In the genomic region with DNA sequence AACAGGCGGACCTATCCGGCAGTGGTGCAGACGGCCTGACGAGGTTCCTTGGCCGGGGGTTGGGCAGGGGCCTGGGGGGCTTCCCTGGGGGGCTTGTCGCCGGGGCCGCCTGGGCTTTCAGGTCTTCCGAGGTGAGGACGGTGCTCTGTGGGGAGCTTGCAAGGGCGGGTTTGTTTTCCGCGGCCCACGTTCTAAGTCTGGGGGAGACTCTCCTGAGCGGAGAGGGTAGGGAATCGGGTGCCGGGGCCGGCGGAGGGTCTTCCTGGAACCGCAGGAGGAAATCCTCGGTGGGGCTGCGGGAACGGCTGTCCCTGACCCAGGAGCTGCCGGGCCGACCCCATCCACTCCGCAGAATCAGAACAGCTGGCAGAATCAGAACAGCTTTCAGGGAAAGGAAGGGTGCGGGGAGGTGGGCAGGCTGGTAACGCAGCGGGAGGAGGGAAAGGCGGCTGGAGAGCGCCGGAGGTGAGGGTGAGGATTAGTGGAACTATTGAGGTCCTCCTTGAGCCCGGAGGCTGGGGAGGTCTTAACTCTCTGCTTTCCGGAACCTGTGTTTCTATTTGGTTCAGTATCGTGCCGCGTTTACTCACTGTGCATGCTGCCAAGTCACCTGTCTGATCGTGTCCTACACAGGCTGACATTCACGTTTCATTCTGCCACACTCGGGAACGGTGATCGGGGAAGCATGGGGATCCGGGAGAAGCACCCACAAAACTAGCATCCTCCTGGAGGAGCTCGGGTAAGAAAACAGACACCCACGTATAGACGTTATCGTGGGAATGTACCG, we compare ENCODE assay signal across 8 cellular contexts. TPM values are rescaled to one million over a fixed set of nuclear protein-coding genes. Genes with fewer than 3 reads are reported as not detected.
DNase-seq lines count a peak whose midpoint lies in the region; ATAC-seq and TF ChIP-seq lines count a peak whose summit lies in the region.

No MANE protein-coding gene starts in this region.

- peak overlapping the region; percentile 74 for H2BK15ac ChIP-seq in mesenchymal stem cell (ENCODE audit: low read depth, poor library complexity, severe bottlenecking)

- H3K79me1 ChIP-seq in mesenchymal stem cell (replicated peaks; ENCODE audit: low read length, poor library complexity, severe bottlenecking), result peaks cover 17% of the 10 kb centered on the region

- peaks cover 35% of the 10 kb centered on the region for H4K20me1 ChIP-seq in DND-41 (ENCODE audit: insufficient read depth, low read length)

- TF ChIP-seq POLR2A in suprapubic skin (IDR thresholded peaks at IDR 0.05), result no peak

- peaks cover 36% of the 10 kb centered on the region for H3K36me3 ChIP-seq in DND-41 (ENCODE audit: insufficient read depth, low read length)
- H3K36me3 ChIP-seq in mesenchymal stem cell (ENCODE audit: control insufficient read depth in 1 of 2, insufficient read depth in 2 of 2, low read depth in 1 of 2, low read length in 2 of 2), result peaks cover 10 to 26% of the 10 kb centered on the region in 2 experiments
- H3K36me3 ChIP-seq in suprapubic skin, result peaks cover 18% of the 10 kb centered on the region

- H3K27me3 ChIP-seq in DND-41 (ENCODE audit: insufficient read depth, low read length, poor library complexity) (no peaks in the 10 kb centered on the region), mesenchymal stem cell (ENCODE audit: control insufficient read depth in 1 of 2, insufficient read depth in 1 of 2, low read length in 2 of 2) (no peaks in the 10 kb centered on the region), suprapubic skin (no peaks in the 10 kb centered on the region)

- H2BK120ac ChIP-seq in mesenchymal stem cell (ENCODE audit: low read depth, low read length), result peak overlapping the region; percentile 52

- no peak overlapping the region for H2AK5ac ChIP-seq in mesenchymal stem cell (ENCODE audit: low read length, severe bottlenecking)

- peak; percentile 73 for ATAC-seq in DND-41 (ENCODE audit: insufficient read depth, low read depth)
- ATAC-seq in GM19463 (IDR thresholded peaks at IDR 0.05; ENCODE audit: unreplicated experiment), result peak; percentile 29
- ATAC-seq in HG03558 (IDR thresholded peaks at IDR 0.05; ENCODE audit: extremely low read depth, unreplicated experiment), result peak; percentile 4

- DNase-seq in DND-41 (no peak), UCSD-AML1 (lab: John Stamatoyannopoulos, UW; ENCODE audit: unreplicated experiment) (peak; percentile 65), mesenchymal stem cell (peak; percentile 51), suprapubic skin (ENCODE audit: low spot score in 2 of 2) (peak; percentile 77 to 84), retina (no peak)
- DNase-seq in effector CD4-positive, alpha-beta T cell, result peak; percentile 5

- H4K91ac ChIP-seq in mesenchymal stem cell (ENCODE audit: low read length), result peak overlapping the region; percentile 31

- H2AFZ ChIP-seq in DND-41 (ENCODE audit: low read depth, low read length), result peak overlapping the region; percentile 83
- H2AFZ ChIP-seq in mesenchymal stem cell (ENCODE audit: low read depth, low read length), result peak overlapping the region; percentile 33

- H3K9me3 ChIP-seq in DND-41 (ENCODE audit: insufficient read depth, low read length, severe bottlenecking) (no peaks in the 10 kb centered on the region), mesenchymal stem cell (ENCODE audit: control insufficient read depth, low read length) (no peaks in the 10 kb centered on the region), suprapubic skin (no peaks in the 10 kb centered on the region)

- peak overlapping the region; percentile 32 for H2BK5ac ChIP-seq in mesenchymal stem cell (ENCODE audit: low read depth, low read length, poor library complexity, severe bottlenecking)

- TF ChIP-seq EP300 in suprapubic skin (IDR thresholded peaks at IDR 0.05), result no peak

- no peak overlapping the region for H2BK12ac ChIP-seq in mesenchymal stem cell (ENCODE audit: low read length in 2 of 2)

- H3K4me3 ChIP-seq in DND-41 (ENCODE audit: low read depth in 1 of 2, low read length in 2 of 2) (peak overlapping the region; percentile 73 to 95), mesenchymal stem cell (ENCODE audit: insufficient read depth in 1 of 2, low read depth in 1 of 2, low read length in 2 of 2) (peak overlapping the region; percentile 98 to 99), suprapubic skin (peak overlapping the region; percentile 90)

- peak overlapping the region; percentile 86 for H3K9ac ChIP-seq in DND-41 (ENCODE audit: low read depth, low read length)
- peak overlapping the region; percentile 93 for H3K9ac ChIP-seq in mesenchymal stem cell (ENCODE audit: low read length)

- 3% methylated on average over 48 of the region's 48 CpGs for WGBS in mesenchymal stem cell
- under 1% methylated on average over 42 of the region's 48 CpGs for WGBS in suprapubic skin

- peaks cover 66% of the 10 kb centered on the region for H3K4me1 ChIP-seq in DND-41 (ENCODE audit: insufficient read depth, low read length)
- peaks cover 13% of the 10 kb centered on the region for H3K4me1 ChIP-seq in mesenchymal stem cell (ENCODE audit: control insufficient read depth, insufficient read depth, low read depth, low read length)
- peaks cover 43% of the 10 kb centered on the region for H3K4me1 ChIP-seq in suprapubic skin

- peak overlapping the region in 1 of 2 experiments; percentile 77 for H3K23ac ChIP-seq in mesenchymal stem cell (ENCODE audit: low read length in 2 of 2)

- H3K4me2 ChIP-seq in DND-41 (ENCODE audit: insufficient read depth, low read length) (peak overlapping the region; percentile 95), mesenchymal stem cell (ENCODE audit: low read length, poor library complexity, severe bottlenecking) (peak overlapping the region; percentile 71)

- H3K18ac ChIP-seq in mesenchymal stem cell (ENCODE audit: low read depth in 1 of 2, low read length in 2 of 2), result peak overlapping the region; percentile 67 to 83

- H3K79me2 ChIP-seq in DND-41 (ENCODE audit: insufficient read depth, low read length), result peaks cover 77% of the 10 kb centered on the region

- TF ChIP-seq CTCF in DND-41 (IDR thresholded peaks at IDR 0.05; ENCODE audit: borderline replicate concordance, extremely low read depth, low read length, poor library complexity, severe bottlenecking) (no peak), suprapubic skin (IDR thresholded peaks at IDR 0.05) (no peak)

- no peak overlapping the region for H3K14ac ChIP-seq in mesenchymal stem cell (ENCODE audit: low read length in 2 of 2)

- H3K27ac ChIP-seq in DND-41 (ENCODE audit: low read length), result peak overlapping the region; percentile 80
- H3K27ac ChIP-seq in mesenchymal stem cell (ENCODE audit: low read length, poor library complexity, severe bottlenecking), result peak overlapping the region; percentile 68
- H3K27ac ChIP-seq in suprapubic skin, result peak overlapping the region; percentile 88

- peak overlapping the region; percentile 13 to 59 for H3K4ac ChIP-seq in mesenchymal stem cell (ENCODE audit: low read depth in 1 of 2, low read length in 2 of 2)

- peak overlapping the region; percentile 81 for H4K8ac ChIP-seq in mesenchymal stem cell (ENCODE audit: low read length)

RNA-seq across cellular contexts. Expression of a gene that starts 28.9 kb away (rescaled TPM):
- polyA plus RNA-seq in mesenchymal stem cell (2013, experiment 1 of 2), result not detected
- polyA plus RNA-seq in mesenchymal stem cell (2013, experiment 2 of 2), result not detected
- total RNA-seq in suprapubic skin, result not detected

RNA-seq across cellular contexts. Expression of a gene that starts 39.9 kb away (rescaled TPM):
- 39.7 TPM for polyA plus RNA-seq in mesenchymal stem cell (2013, experiment 1 of 2)
- 37.5 TPM for polyA plus RNA-seq in mesenchymal stem cell (2013, experiment 2 of 2)
- 10 to 100 TPM; 17.9 to 65.8 (median 23.8) TPM for total RNA-seq in suprapubic skin

Comparison
In these comparisons a context has a peak if more than half of its experiments do, and no peak if none do; other contexts are left out.
1. ATAC-seq: peak in every context shown above with its lines; median percentile 73 in DND-41; 29 in GM19463; 4 in HG03558.
2. DNase-seq: peak in UCSD-AML1 (single experiment), effector CD4-positive, alpha-beta T cell (single experiment), mesenchymal stem cell (single experiment) and suprapubic skin (2 of 2); none in DND-41 (single experiment) and retina (single experiment).
3. Peak in every context shown above with its lines, with median percentiles within 50 percentile points of each other: H3K27ac ChIP-seq and H3K4me3 ChIP-seq.